21 cellular contexts compared by ENCODE assay signal in genomic region chr14:69333791-69334337, GRCh38.
"Had no signal": no experiment of that assay in that cellular context is flagged by ENCODE, and none has a peak within 500 bp of the region (broad histone marks: within the 10 kb centered on the region; RNA-seq: fewer than 3 reads in every experiment).

No MANE protein-coding gene starts in this region.

- H3K4me3 Mint-ChIP-seq: activated naive CD4-positive, alpha-beta T cell treated with anti-CD3 and anti-CD28 coated beads, Interleukin-2, amount 50 U/mL, for 24 hours; activated T-helper 1 cell treated with anti-CD3 and anti-CD28 coated beads, Interleukin-12 subunit alpha, Interleukin-12 subunit beta, Interleukin-2, Interleukin-4 antibody, amounts not matched to agents 30 ng/mL and 10 ng/mL and 1 ng/mL, durations not matched to agents 14 hours and 24 hours and 36 hours; central memory CD8-positive, alpha-beta T cell; endodermal cell; natural killer cell treated with Interleukin-12 subunit alpha and Interleukin-12 subunit beta and Interleukin-15 and Interleukin-18, amount 100 ng/mL, for 72 hours; T-helper 1 cell treated with Interleukin-12 subunit alpha and Interleukin-12 subunit beta and Interleukin-4 antibody, amounts not matched to agents 30 μg/mL and 1 μg/mL, for 36 hours; type B pancreatic cell had no signal

- H3K27ac Mint-ChIP-seq: activated naive CD4-positive, alpha-beta T cell treated with anti-CD3 and anti-CD28 coated beads, Interleukin-2, amount 50 U/mL, for 24 hours; activated T-helper 1 cell treated with anti-CD3 and anti-CD28 coated beads, Interleukin-12 subunit alpha, Interleukin-12 subunit beta, Interleukin-2, Interleukin-4 antibody, amounts not matched to agents 30 ng/mL and 10 ng/mL and 1 ng/mL, durations not matched to agents 14 hours and 24 hours and 36 hours; endodermal cell; natural killer cell treated with Interleukin-12 subunit alpha and Interleukin-12 subunit beta and Interleukin-15 and Interleukin-18, amount 100 ng/mL, for 72 hours; T-helper 1 cell treated with Interleukin-12 subunit alpha and Interleukin-12 subunit beta and Interleukin-4 antibody, amounts not matched to agents 30 μg/mL and 1 μg/mL, for 36 hours; type B pancreatic cell had no signal

- H3K9me3 Mint-ChIP-seq: activated naive CD4-positive, alpha-beta T cell treated with anti-CD3 and anti-CD28 coated beads, Interleukin-2, amount 50 U/mL, for 24 hours; activated T-helper 1 cell treated with anti-CD3 and anti-CD28 coated beads, Interleukin-12 subunit alpha, Interleukin-12 subunit beta, Interleukin-2, Interleukin-4 antibody, amounts not matched to agents 30 ng/mL and 10 ng/mL and 1 ng/mL, durations not matched to agents 14 hours and 24 hours and 36 hours; central memory CD8-positive, alpha-beta T cell; endodermal cell; natural killer cell treated with Interleukin-12 subunit alpha and Interleukin-12 subunit beta and Interleukin-15 and Interleukin-18, amount 100 ng/mL, for 72 hours; T-helper 1 cell treated with Interleukin-12 subunit alpha and Interleukin-12 subunit beta and Interleukin-4 antibody, amounts not matched to agents 30 μg/mL and 1 μg/mL, for 36 hours; type B pancreatic cell had no signal

- H3K27me3 ChIP-seq: gastrocnemius medialis, pancreas had no signal

- H3K4me1 Mint-ChIP-seq: endodermal cell had no signal

- H3K27me3 Mint-ChIP-seq: activated naive CD4-positive, alpha-beta T cell treated with anti-CD3 and anti-CD28 coated beads, Interleukin-2, amount 50 U/mL, for 24 hours; type B pancreatic cell had no signal

- H3K27ac ChIP-seq: coronary artery, esophagus squamous epithelium, gastrocnemius medialis, neutrophil, pancreas, psoas muscle, thoracic aorta had no signal

- H3K36me3 ChIP-seq: esophagus squamous epithelium, gastrocnemius medialis, neutrophil, pancreas, thoracic aorta had no signal

- H3K4me1 ChIP-seq: gastrocnemius medialis, pancreas, psoas muscle had no signal

- H3K4me3 ChIP-seq: coronary artery, esophagus squamous epithelium, gastrocnemius medialis, pancreas, psoas muscle, thoracic aorta had no signal

- DNase-seq: activated CD4-positive, alpha-beta T cell treated with anti-CD3 and anti-CD28 coated beads, Interleukin-2, amount 50 U/mL, for 1 hour; activated gamma-delta T cell; endodermal cell; esophagus squamous epithelium; gastrocnemius medialis; head of caudate nucleus; hypothalamus; left cardiac atrium; psoas muscle; right cardiac atrium; stimulated activated CD4-positive, alpha-beta T cell treated with anti-CD3 and anti-CD28 coated beads, Interleukin-1b, Interleukin-23, amount 100 ng/mL, for 48 hours had no signal

- ATAC-seq: gastrocnemius medialis, pancreas, psoas muscle, right cardiac atrium had no signal

- H3K9me3 ChIP-seq: esophagus squamous epithelium, gastrocnemius medialis, neutrophil, pancreas, psoas muscle, thoracic aorta had no signal

- H3K36me3 Mint-ChIP-seq: activated naive CD4-positive, alpha-beta T cell treated with anti-CD3 and anti-CD28 coated beads, Interleukin-2, amount 50 U/mL, for 24 hours; natural killer cell treated with Interleukin-12 subunit alpha and Interleukin-12 subunit beta and Interleukin-15 and Interleukin-18, amount 100 ng/mL, for 72 hours; type B pancreatic cell had no signal
